In the genomic region with DNA sequence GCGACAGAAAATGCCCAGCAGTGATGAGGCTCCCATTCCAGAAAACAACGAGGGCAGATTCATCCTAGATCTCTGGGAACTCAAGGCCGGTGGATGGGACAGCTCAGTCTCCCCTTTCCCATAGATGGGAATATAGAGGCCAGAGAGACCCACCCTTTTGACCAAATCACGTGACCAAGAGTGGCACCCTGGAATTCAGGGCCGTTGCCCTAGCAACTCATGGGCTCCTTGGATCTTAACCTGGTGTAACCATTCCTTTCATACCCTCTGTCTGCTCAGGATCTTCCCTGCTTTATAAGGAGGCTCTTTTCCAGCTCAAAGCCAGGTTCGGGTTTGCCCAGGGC, we compare ENCODE assay signal across 9 cellular contexts. TPM values are rescaled to one million over a fixed set of nuclear protein-coding genes. Genes with fewer than 3 reads are reported as not detected.
DNase-seq lines count a peak whose midpoint lies in the region; ATAC-seq and TF ChIP-seq lines count a peak whose summit lies in the region.
"Had no signal": no experiment of that assay in that cellular context is flagged by ENCODE, and none has a peak within 500 bp of the region (broad histone marks: within the 10 kb centered on the region; RNA-seq: fewer than 3 reads in every experiment).

No MANE protein-coding gene starts in this region.

- WGBS in heart left ventricle, 4 donors: 75 to 82% (median 80%) methylated on average over 6 of the region's 6 CpGs

- peak in 1 of 5 donors; percentile 19 for DNase-seq in heart left ventricle
- DNase-seq in right atrium auricular region (ENCODE audit: low spot score): no peak
- DNase-seq in ascending aorta (ENCODE audit: low spot score in 2 of 2): no peak
- no peak for DNase-seq in lower lobe of right lung
- DNase-seq in vagina (ENCODE audit: extremely low spot score in 2 of 2): no peak
- DNase-seq in GM13976 (ENCODE audit: low spot score): no peak
- DNase-seq: NCI-H2029 had no signal

- H3K36me3 ChIP-seq in heart left ventricle: no peaks in the 10 kb centered on the region
- H3K36me3 ChIP-seq in right atrium auricular region: no peaks in the 10 kb centered on the region
- no peaks in the 10 kb centered on the region for H3K36me3 ChIP-seq in ascending aorta
- no peaks in the 10 kb centered on the region for H3K36me3 ChIP-seq in lower lobe of right lung
- no peaks in the 10 kb centered on the region for H3K36me3 ChIP-seq in vagina

- TF ChIP-seq POLR2A in heart left ventricle (IDR thresholded peaks at IDR 0.05) (no peak), vagina (IDR thresholded peaks at IDR 0.05) (no peak)

- H3K9me3 ChIP-seq in heart left ventricle (no peaks in the 10 kb centered on the region), right atrium auricular region (no peaks in the 10 kb centered on the region), ascending aorta (no peaks in the 10 kb centered on the region), lower lobe of right lung (no peaks in the 10 kb centered on the region), vagina (no peaks in the 10 kb centered on the region)

- in situ Hi-C loops in GM13976 (cut with MboI; ENCODE audit: low sequenced_read_pairs, unreplicated experiment): loop anchor here (25.0 kb wide), 1 partner anchor 225 kb away; no protein-coding TSS in a partner anchor

- no peak for TF ChIP-seq CTCF in heart left ventricle (IDR thresholded peaks at IDR 0.05)
- TF ChIP-seq CTCF in right atrium auricular region (IDR thresholded peaks at IDR 0.05): no peak
- no peak for TF ChIP-seq CTCF in ascending aorta (IDR thresholded peaks at IDR 0.05)
- TF ChIP-seq CTCF in lower lobe of right lung (IDR thresholded peaks at IDR 0.05): no peak
- TF ChIP-seq CTCF in vagina (IDR thresholded peaks at IDR 0.05): no peak
- TF ChIP-seq CTCF in GM13976 (IDR thresholded peaks at IDR 0.05; ENCODE audit: borderline replicate concordance, control extremely low read depth, extremely low read depth, insufficient read depth, missing control alignments): no peak

- ATAC-seq in heart left ventricle (no peak), lower lobe of right lung (no peak), GM21526 (IDR thresholded peaks at IDR 0.05; ENCODE audit: low FRiP score, unreplicated experiment) (no peak), HG03135 (IDR thresholded peaks at IDR 0.05; ENCODE audit: unreplicated experiment) (no peak)

- H3K4me3 ChIP-seq in heart left ventricle (peak overlapping the region in 1 of 12 donors; percentile 49), right atrium auricular region (no peak overlapping the region), ascending aorta (no peak overlapping the region), lower lobe of right lung (no peak overlapping the region), vagina (no peak overlapping the region)

- intact Hi-C loops in heart left ventricle (cut with DNase I) (loop anchor here in 2 of 10 donors (5.0 kb wide), 2 partner anchors 105 to 115 kb away; partner anchors contain the start of gene CACNA2D4 (in 1 of the 2)), ascending aorta (cut with DNase I) (no loop called here), lower lobe of right lung (cut with DNase I) (loop anchor here (10.0 kb wide), 1 partner anchor 113 kb away; no protein-coding TSS in a partner anchor), vagina (cut with DNase I) (no loop called here)

- H3K27ac ChIP-seq in heart left ventricle: peak overlapping the region in 7 of 12 donors; percentile 24 to 89 (median 50)
- peak overlapping the region in 1 of 2 donors; percentile 51 for H3K27ac ChIP-seq in right atrium auricular region
- H3K27ac ChIP-seq in ascending aorta: peak overlapping the region; percentile 40 to 47
- peak overlapping the region; percentile 74 for H3K27ac ChIP-seq in lower lobe of right lung
- H3K27ac ChIP-seq in vagina: peak overlapping the region; percentile 20

- H3K27me3 ChIP-seq in heart left ventricle (peaks cover 0 to 14% (median 0%) of the 10 kb centered on the region in 9 donors), right atrium auricular region (no peaks in the 10 kb centered on the region), ascending aorta (no peaks in the 10 kb centered on the region), lower lobe of right lung (ENCODE audit: low read depth) (peaks cover 6% of the 10 kb centered on the region), vagina (no peaks in the 10 kb centered on the region)

- H3K4me1 ChIP-seq in heart left ventricle (peaks cover 0 to 51% (median 0%) of the 10 kb centered on the region in 12 donors), right atrium auricular region (no peaks in the 10 kb centered on the region), ascending aorta (no peaks in the 10 kb centered on the region), lower lobe of right lung (peaks cover 6% of the 10 kb centered on the region), vagina (no peaks in the 10 kb centered on the region)

RNA-seq across cellular contexts. Expression of gene LRTM2, which starts 8.4 kb away (rescaled TPM):
- total RNA-seq in heart left ventricle (not detected), right atrium auricular region (not detected), ascending aorta (not detected), lower lobe of right lung (not detected), vagina (not detected)
- polyA plus RNA-seq in heart left ventricle: not detected
